ENCODE assay signal across 19 cellular contexts in the genomic region with DNA sequence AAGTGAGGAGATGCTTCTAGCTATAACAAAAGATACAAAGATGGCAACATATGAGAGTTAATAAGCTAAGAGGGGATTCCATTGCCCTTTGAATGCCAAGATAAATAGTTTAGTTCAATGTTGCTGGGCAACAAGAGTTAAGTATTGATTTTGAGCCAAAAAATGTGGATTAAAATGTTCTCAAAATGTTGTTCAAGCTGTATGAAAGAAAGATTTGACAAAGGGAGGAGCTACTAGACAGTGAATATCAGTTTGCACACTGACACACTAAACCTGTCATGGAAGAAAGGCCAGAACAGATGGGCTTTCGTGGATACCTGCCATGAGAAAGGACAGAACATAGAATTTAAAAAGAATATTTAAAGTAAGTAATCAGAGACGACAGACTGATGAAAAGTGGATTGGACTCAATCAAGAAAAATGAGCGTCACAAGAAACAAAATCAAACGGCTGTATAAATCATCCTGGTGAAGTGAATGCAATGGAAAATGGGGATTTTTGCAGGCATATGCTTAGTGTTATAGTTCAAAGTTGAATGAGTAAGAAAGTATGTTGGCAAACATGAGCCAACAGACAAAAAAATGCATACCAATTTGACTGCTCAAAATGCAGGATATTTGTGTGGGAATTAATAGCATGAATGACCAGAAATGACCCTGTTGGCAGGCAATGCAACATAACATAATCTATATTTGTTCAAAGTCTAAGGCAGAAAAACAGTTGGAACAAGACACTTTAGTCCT. TPM values are rescaled to one million over a fixed set of nuclear protein-coding genes. Genes with fewer than 3 reads are reported as not detected.
DNase-seq lines count a peak whose midpoint lies in the region; ATAC-seq, FAIRE-seq and TF ChIP-seq lines count a peak whose summit lies in the region.
"Had no signal": no experiment of that assay in that cellular context is flagged by ENCODE, and none has a peak within 500 bp of the region (broad histone marks: within the 10 kb centered on the region; RNA-seq: fewer than 3 reads in every experiment).

No MANE protein-coding gene starts in this region.

- H3K36me3 ChIP-seq in astrocyte (ENCODE audit: insufficient read depth, low read length) (peaks cover 6% of the 10 kb centered on the region), transverse colon (no peaks in the 10 kb centered on the region)
- H3K36me3 ChIP-seq: WERI-Rb-1 had no signal

- H3K4me3 Mint-ChIP-seq in astrocyte (ENCODE audit: unreplicated experiment) = no peak overlapping the region
- H3K4me3 Mint-ChIP-seq in activated naive CD8-positive, alpha-beta T cell treated with anti-CD3 and anti-CD28 coated beads, Interleukin-2, amount 50 U/mL, for 24 hours = no peak overlapping the region
- H3K4me3 Mint-ChIP-seq: CD4-positive, alpha-beta T cell had no signal

- TF ChIP-seq CTCF in astrocyte (IDR thresholded peaks at IDR 0.05; ENCODE audit: insufficient read depth, low read depth, low read length) (no peak), transverse colon (IDR thresholded peaks at IDR 0.05) (no peak)

- H3K27me3 ChIP-seq in astrocyte (ENCODE audit: insufficient read depth, low read length) (no peaks in the 10 kb centered on the region), transverse colon (no peaks in the 10 kb centered on the region)
- H3K27me3 ChIP-seq: brain microvascular endothelial cell, thyroid gland had no signal

- H3K27me3 Mint-ChIP-seq in astrocyte (ENCODE audit: low read depth, unreplicated experiment) = no peaks in the 10 kb centered on the region
- no peaks in the 10 kb centered on the region for H3K27me3 Mint-ChIP-seq in activated naive CD8-positive, alpha-beta T cell treated with anti-CD3 and anti-CD28 coated beads, Interleukin-2, amount 50 U/mL, for 24 hours
- H3K27me3 Mint-ChIP-seq: CD4-positive, alpha-beta T cell had no signal

- 45 to 64% methylated on average over 4 of the region's 4 CpGs for WGBS in transverse colon (ENCODE audit: low coverage in 1 of 2), 2 donors

- no peak overlapping the region for H3K27ac Mint-ChIP-seq in astrocyte (ENCODE audit: unreplicated experiment)
- no peak overlapping the region for H3K27ac Mint-ChIP-seq in activated naive CD8-positive, alpha-beta T cell treated with anti-CD3 and anti-CD28 coated beads, Interleukin-2, amount 50 U/mL, for 24 hours
- H3K27ac Mint-ChIP-seq: CD4-positive, alpha-beta T cell had no signal

- no peaks in the 10 kb centered on the region for H3K9me3 ChIP-seq in astrocyte (ENCODE audit: insufficient read depth, low read depth, low read length)
- no peaks in the 10 kb centered on the region for H3K9me3 ChIP-seq in transverse colon
- H3K9me3 ChIP-seq: thyroid gland had no signal

- no peak overlapping the region for H3K27ac ChIP-seq in astrocyte (ENCODE audit: low read depth, low read length)
- H3K27ac ChIP-seq in transverse colon = peak overlapping the region; percentile 22 to 84 (median 48)
- H3K27ac ChIP-seq: brain microvascular endothelial cell, PC-9, thyroid gland, WERI-Rb-1 had no signal

- no peak overlapping the region for H2AFZ ChIP-seq in astrocyte (ENCODE audit: low read depth, low read length)
- H2AFZ ChIP-seq: PC-9 had no signal

- no peak for TF ChIP-seq POLR2A in transverse colon (IDR thresholded peaks at IDR 0.05)

- intact Hi-C loops in transverse colon (cut with DNase I; ENCODE audit: low total_unique reads) = no loop called here

- ATAC-seq in activated naive CD8-positive, alpha-beta T cell treated with anti-CD3 and anti-CD28 coated beads, Interleukin-2, amount 50 U/mL, for 24 hours = no peak

- H4K20me1 ChIP-seq in astrocyte (ENCODE audit: insufficient read depth, low read length) = no peaks in the 10 kb centered on the region

- peak; percentile 4 for DNase-seq in NCI-H2196 (lab: John Stamatoyannopoulos, UW; ENCODE audit: unreplicated experiment)
- no peak for DNase-seq in NCI-H2196 treated with DMSO at 0.1 percent for 48 hours (lab: John Stamatoyannopoulos, UW; ENCODE audit: unreplicated experiment)
- DNase-seq in astrocyte (ENCODE audit: low read depth) = peak; percentile 51
- DNase-seq in iris pigment epithelial cell (ENCODE audit: low read depth) = peak; percentile 35
- no peak for DNase-seq in transverse colon
- no peak for DNase-seq in stimulated activated CD4-positive, alpha-beta T cell treated with anti-CD3 and anti-CD28 coated beads, Interleukin-15, amount 100 ng/mL, for 24 hours
- DNase-seq in stimulated activated CD4-positive, alpha-beta T cell treated with anti-CD3 and anti-CD28 coated beads, Interleukin-2, amount 100 ng/mL, for 24 hours = no peak
- DNase-seq in activated naive CD8-positive, alpha-beta T cell treated with anti-CD3 and anti-CD28 coated beads, Interleukin-2, amount 50 U/mL, for 24 hours = no peak
- DNase-seq: activated gamma-delta T cell; brain microvascular endothelial cell; CD4-positive, alpha-beta T cell; effector memory CD4-positive, alpha-beta T cell; head of caudate nucleus; NCI-H226; PC-9; posterior cingulate gyrus; stimulated activated CD8-positive, alpha-beta memory T cell treated with anti-CD3 and anti-CD28 coated beads, Interleukin-4, amount 100 ng/mL, for 48 hours; thyroid gland; WERI-Rb-1 had no signal

- H3K4me1 Mint-ChIP-seq in astrocyte (ENCODE audit: low read depth, unreplicated experiment) = peaks cover 1% of the 10 kb centered on the region
- H3K4me1 Mint-ChIP-seq in activated naive CD8-positive, alpha-beta T cell treated with anti-CD3 and anti-CD28 coated beads, Interleukin-2, amount 50 U/mL, for 24 hours = no peaks in the 10 kb centered on the region

- peak; percentile 69 for FAIRE-seq in astrocyte (lab: Jason Lieb, UNC)

- H3K4me2 ChIP-seq in astrocyte (ENCODE audit: low read length) = peak overlapping the region; percentile 29
- H3K4me2 ChIP-seq: PC-9 had no signal

- in situ Hi-C loops in transverse colon (cut with MboI; ENCODE audit: low pct_ligation_motif_present in 1 of 4, low pct_unique_long_range_greater_than_20kb in 1 of 4, low sequenced_read_pairs in 3 of 4) = no loop called here

- peaks cover 9% of the 10 kb centered on the region for H3K4me1 ChIP-seq in astrocyte (ENCODE audit: insufficient read depth, low read length)
- peaks cover 0 to 14% (median 0%) of the 10 kb centered on the region in 4 donors for H3K4me1 ChIP-seq in transverse colon
- H3K4me1 ChIP-seq: thyroid gland had no signal

- H3K4me3 ChIP-seq in astrocyte (ENCODE audit: insufficient read depth, low read depth, low read length) (no peak overlapping the region), transverse colon (no peak overlapping the region)
- H3K4me3 ChIP-seq: PC-9, thyroid gland had no signal

- no peaks in the 10 kb centered on the region for H3K9me3 Mint-ChIP-seq in astrocyte (ENCODE audit: unreplicated experiment)
- H3K9me3 Mint-ChIP-seq in activated naive CD8-positive, alpha-beta T cell treated with anti-CD3 and anti-CD28 coated beads, Interleukin-2, amount 50 U/mL, for 24 hours = no peaks in the 10 kb centered on the region

- H3K79me2 ChIP-seq in astrocyte (ENCODE audit: insufficient read depth, low read length) = peaks cover 16% of the 10 kb centered on the region

- no peak for TF ChIP-seq EP300 in transverse colon (IDR thresholded peaks at IDR 0.05; ENCODE audit: low read depth)

- H3K36me3 Mint-ChIP-seq in astrocyte (ENCODE audit: low read depth, unreplicated experiment) = peaks cover 4% of the 10 kb centered on the region
- H3K36me3 Mint-ChIP-seq in activated naive CD8-positive, alpha-beta T cell treated with anti-CD3 and anti-CD28 coated beads, Interleukin-2, amount 50 U/mL, for 24 hours (ENCODE audit: low read depth) = no peaks in the 10 kb centered on the region

- no peak overlapping the region for H3K9ac ChIP-seq in astrocyte (ENCODE audit: low read length)

RNA-seq across cellular contexts. Expression of a gene that starts 7.5 kb away (rescaled TPM):
- total RNA-seq in astrocyte = 4.6 and 4.9 TPM in 2 replicates
- 10 to 100 TPM; 10.6 to 27.1 (median 20.8) TPM for total RNA-seq in transverse colon
- total RNA-seq: CD4-positive, alpha-beta T cell had no signal

Comparison
In these comparisons a context has a peak if more than half of its experiments do, and no peak if none do; other contexts are left out.
1. DNase-seq: peak in NCI-H2196 (single experiment), astrocyte (single experiment) and iris pigment epithelial cell (single experiment); none in NCI-H2196 treated with DMSO at 0.1 percent for 48 hours (single experiment), transverse colon (single experiment), stimulated activated CD4-positive, alpha-beta T cell treated with anti-CD3 and anti-CD28 coated beads, Interleukin-15, amount 100 ng/mL, for 24 hours (single experiment), stimulated activated CD4-positive, alpha-beta T cell treated with anti-CD3 and anti-CD28 coated beads, Interleukin-2, amount 100 ng/mL, for 24 hours (0 of 2) and activated naive CD8-positive, alpha-beta T cell treated with anti-CD3 and anti-CD28 coated beads, Interleukin-2, amount 50 U/mL, for 24 hours (single experiment).